In the genomic region with DNA sequence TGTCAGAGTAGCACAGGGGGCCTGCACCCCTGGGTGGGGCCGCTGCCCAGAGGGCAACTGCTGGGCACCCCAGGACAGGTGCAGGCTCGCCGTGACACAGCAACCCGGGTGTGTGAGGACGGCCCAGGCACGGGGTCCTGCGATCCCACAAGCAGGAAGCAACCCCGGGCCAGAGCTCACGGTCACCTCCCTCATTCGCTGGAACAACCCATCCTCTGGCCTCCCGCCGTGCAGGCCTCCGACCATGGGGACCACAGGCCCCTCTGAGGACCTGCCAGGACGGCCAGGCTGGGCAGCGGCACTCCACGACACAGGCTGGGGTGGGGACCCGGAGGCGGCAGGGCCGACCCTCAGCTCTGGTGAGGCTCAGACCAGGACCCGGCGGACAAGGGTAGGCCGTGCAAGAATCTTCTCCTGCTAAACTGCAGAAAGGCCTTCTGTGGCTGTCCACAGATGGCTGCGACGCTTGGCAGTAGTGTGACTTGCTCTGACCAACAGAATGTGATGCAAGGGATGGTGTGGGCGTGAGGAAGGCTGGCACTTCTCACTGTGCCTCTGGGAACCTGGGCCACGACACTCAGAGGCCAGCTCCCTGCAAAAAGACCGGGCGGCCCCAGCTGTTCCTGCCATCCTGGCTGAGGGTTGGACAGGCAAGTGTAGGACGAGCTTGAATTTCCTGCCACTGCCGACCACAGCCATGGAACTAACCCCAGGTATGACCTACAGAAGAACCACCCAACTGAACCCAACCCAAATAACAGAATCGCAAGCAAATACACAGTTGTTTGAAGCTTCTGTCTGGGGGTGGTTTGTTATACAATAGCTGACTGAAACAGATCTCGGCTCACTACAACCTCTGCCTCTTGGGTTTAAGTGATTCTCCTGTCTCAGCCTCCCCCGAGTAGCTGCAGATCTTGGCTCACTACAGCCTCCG, we compare ENCODE assay signal across 23 cellular contexts. TPM values are rescaled to one million over a fixed set of nuclear protein-coding genes. Genes with fewer than 3 reads are reported as not detected.
DNase-seq lines count a peak whose midpoint lies in the region; ATAC-seq and TF ChIP-seq lines count a peak whose summit lies in the region.
"Had no signal": no experiment of that assay in that cellular context is flagged by ENCODE, and none has a peak within 500 bp of the region (broad histone marks: within the 10 kb centered on the region; RNA-seq: fewer than 3 reads in every experiment).

No MANE protein-coding gene starts in this region.

- H3K27me3 ChIP-seq in DND-41 (ENCODE audit: insufficient read depth, low read length, poor library complexity) = no peaks in the 10 kb centered on the region
- H3K27me3 ChIP-seq in NT2/D1 (ENCODE audit: insufficient read depth, insufficient read length) = no peaks in the 10 kb centered on the region
- no peaks in the 10 kb centered on the region for H3K27me3 ChIP-seq in esophagus squamous epithelium
- H3K27me3 ChIP-seq in rectal smooth muscle tissue (ENCODE audit: control insufficient read depth, insufficient read depth, low read length) = no peaks in the 10 kb centered on the region
- H3K27me3 ChIP-seq: foreskin keratinocyte, suprapubic skin had no signal

- no peak for TF ChIP-seq POLR2A in esophagus squamous epithelium (IDR thresholded peaks at IDR 0.05)

- H3K27ac ChIP-seq in DND-41 (ENCODE audit: low read length) = 0 out of 2 replicates have a peak overlapping the region, but pooled peaks have one; percentile 20
- peak overlapping the region in 3 of 4 donors; percentile 92 to 98 (median 94) for H3K27ac ChIP-seq in esophagus squamous epithelium
- H3K27ac ChIP-seq in rectal smooth muscle tissue (ENCODE audit: low read depth, low read length) = peak overlapping the region; percentile 79
- H3K27ac ChIP-seq: BLaER1 treated with 17β-estradiol and CSF1 and Interleukin-3, amounts not matched to agents 10 nM and 100 nM; foreskin keratinocyte; psoas muscle; SK-N-MC; suprapubic skin had no signal

- peaks cover 37% of the 10 kb centered on the region for H3K79me2 ChIP-seq in DND-41 (ENCODE audit: insufficient read depth, low read length)

- DNase-seq in DND-41 = no peak
- no peak for DNase-seq in NT2/D1 (ENCODE audit: low read depth, low spot score)
- no peak for DNase-seq in esophagus squamous epithelium (lab: John Stamatoyannopoulos, UW)
- no peak for DNase-seq in NCI-H146 treated with DMSO at 0.1 percent for 48 hours (lab: John Stamatoyannopoulos, UW; ENCODE audit: unreplicated experiment)
- no peak for DNase-seq in mesenteric fat pad (ENCODE audit: low spot score)
- DNase-seq: activated CD4-positive, alpha-beta T cell treated with anti-CD3 and anti-CD28 coated beads, Interleukin-2, amount 10 ng/mL, durations not matched to agents 24 days and 14 days; central memory CD4-positive, alpha-beta T cell; effector CD4-positive, alpha-beta T cell; foreskin keratinocyte; NCI-H1092; NCI-H187 treated with DMSO at 0.1 percent for 48 hours; NCI-H526; nucleus accumbens; psoas muscle; T-helper 17 cell had no signal

- H3K4me3 ChIP-seq in DND-41 (ENCODE audit: low read depth in 1 of 2, low read length in 2 of 2) = no peak overlapping the region
- H3K4me3 ChIP-seq in NT2/D1 (ENCODE audit: insufficient read length, low read depth) = no peak overlapping the region
- H3K4me3 ChIP-seq in esophagus squamous epithelium = no peak overlapping the region
- H3K4me3 ChIP-seq in rectal smooth muscle tissue (ENCODE audit: low read length) = no peak overlapping the region
- H3K4me3 ChIP-seq: BLaER1 treated with 17β-estradiol and CSF1 and Interleukin-3, amounts not matched to agents 10 nM and 100 nM; psoas muscle; SK-N-MC; suprapubic skin had no signal

- WGBS in esophagus squamous epithelium, 2 donors = 92 to 93% methylated on average over 9 to 11 of the region's 34 CpGs

- H2AFZ ChIP-seq in DND-41 (ENCODE audit: low read depth, low read length) = no peak overlapping the region

- intact Hi-C loops in esophagus squamous epithelium (cut with DNase I) = no loop called here

- TF ChIP-seq CTCF in DND-41 (IDR thresholded peaks at IDR 0.05; ENCODE audit: borderline replicate concordance, extremely low read depth, low read length, poor library complexity, severe bottlenecking) = no peak
- TF ChIP-seq CTCF in esophagus squamous epithelium (IDR thresholded peaks at IDR 0.05) = no peak

- H3K9ac ChIP-seq in DND-41 (ENCODE audit: low read depth, low read length) (no peak overlapping the region), NT2/D1 (ENCODE audit: insufficient read length, low read depth) (peak overlapping the region; percentile 42), rectal smooth muscle tissue (ENCODE audit: low read length) (no peak overlapping the region)

- no peak overlapping the region for H3K4me2 ChIP-seq in DND-41 (ENCODE audit: insufficient read depth, low read length)

- no peaks in the 10 kb centered on the region for H3K9me3 ChIP-seq in DND-41 (ENCODE audit: insufficient read depth, low read length, severe bottlenecking)
- no peaks in the 10 kb centered on the region for H3K9me3 ChIP-seq in NT2/D1 (ENCODE audit: insufficient read depth, low read length)
- H3K9me3 ChIP-seq in esophagus squamous epithelium = no peaks in the 10 kb centered on the region
- H3K9me3 ChIP-seq: psoas muscle, suprapubic skin had no signal

- H3K4me1 ChIP-seq in DND-41 (ENCODE audit: insufficient read depth, low read length) = no peaks in the 10 kb centered on the region
- peaks cover 37% of the 10 kb centered on the region for H3K4me1 ChIP-seq in NT2/D1 (ENCODE audit: insufficient read depth, insufficient read length)
- H3K4me1 ChIP-seq in esophagus squamous epithelium = peaks cover 13 to 67% (median 34%) of the 10 kb centered on the region in 3 donors
- H3K4me1 ChIP-seq in rectal smooth muscle tissue (ENCODE audit: control insufficient read depth, insufficient read depth, low read length) = peaks cover 31% of the 10 kb centered on the region
- H3K4me1 ChIP-seq: foreskin keratinocyte had no signal

- H3K36me3 ChIP-seq in DND-41 (ENCODE audit: insufficient read depth, low read length) (no peaks in the 10 kb centered on the region), NT2/D1 (ENCODE audit: insufficient read depth, insufficient read length, low read length) (peaks cover 24% of the 10 kb centered on the region), esophagus squamous epithelium (no peaks in the 10 kb centered on the region), rectal smooth muscle tissue (ENCODE audit: control insufficient read depth, insufficient read depth, low read length) (no peaks in the 10 kb centered on the region)
- H3K36me3 ChIP-seq: suprapubic skin had no signal

- ATAC-seq in DND-41 (ENCODE audit: insufficient read depth, low read depth) = no peak
- ATAC-seq in GM19324 (IDR thresholded peaks at IDR 0.05; ENCODE audit: low FRiP score, unreplicated experiment) = no peak
- no peak for ATAC-seq in GM21528 (IDR thresholded peaks at IDR 0.05; ENCODE audit: low FRiP score, unreplicated experiment)
- ATAC-seq: activated T-helper 17 cell treated with anti-CD3 and anti-CD28 coated beads, Interleukin-2, amount 50 U/mL, for 72 hours; foreskin keratinocyte; psoas muscle; T-helper 17 cell had no signal

- peaks cover 52% of the 10 kb centered on the region for H4K20me1 ChIP-seq in DND-41 (ENCODE audit: insufficient read depth, low read length)

RNA-seq across cellular contexts. Expression of a gene that starts 26.5 kb away (rescaled TPM):
- 10 to 100 TPM; 12.0 to 25.3 (median 15.2) TPM for total RNA-seq in esophagus squamous epithelium
- 40.0 TPM for total RNA-seq in mesenteric fat pad

RNA-seq across cellular contexts. Expression of a gene that starts 34.4 kb away (rescaled TPM):
- total RNA-seq in esophagus squamous epithelium = 10 to 100 TPM; 23.7 to 71.1 (median 28.0) TPM
- total RNA-seq in mesenteric fat pad = 0.39 TPM
- total RNA-seq: activated CD4-positive, alpha-beta T cell treated with anti-CD3 and anti-CD28 coated beads, Interleukin-2, amount 10 ng/mL, durations not matched to agents 24 days and 14 days; foreskin keratinocyte; RPMI7951 had no signal

RNA-seq across cellular contexts. Expression of a gene that starts 47.2 kb away (rescaled TPM):
- total RNA-seq in esophagus squamous epithelium (10 to 100 TPM; 15.9 to 26.7 (median 21.3) TPM), mesenteric fat pad (18.9 TPM)

Comparison
In these comparisons a context has a peak if more than half of its experiments do, and no peak if none do; other contexts are left out.
1. H3K27ac ChIP-seq: peak in every context shown above with its lines; median percentile 94 in esophagus squamous epithelium; 79 in rectal smooth muscle tissue; 20 in DND-41.
2. RNA of a gene that starts 34.4 kb away (total RNA-seq): 23.7 to 71.1 TPM in esophagus squamous epithelium; 0.39 TPM in mesenteric fat pad (single experiment); every median in the first group is over 10 times any median in the second.